Comparison of ENCODE assay signal across 1 cellular context in genomic region chr3:102643546-102643945, GRCh38.
TF ChIP-seq lines count a peak whose summit lies in the region.

No MANE protein-coding gene starts in this region.

TF ChIP-seq in neural cell, 6 proteins besides CTCF, POLR2A, EP300 and RAD21 (continued from another document):
- peak; percentile 28 for TF ChIP-seq REST (IDR thresholded peaks at IDR 0.05; ENCODE audit: borderline replicate concordance)
- TF ChIP-seq SMC3 (conservative IDR thresholded peaks at IDR 0.05; ENCODE audit: poor library complexity), result no peak
